Comparison of ENCODE assay signal across 25 cellular contexts in the genomic region with DNA sequence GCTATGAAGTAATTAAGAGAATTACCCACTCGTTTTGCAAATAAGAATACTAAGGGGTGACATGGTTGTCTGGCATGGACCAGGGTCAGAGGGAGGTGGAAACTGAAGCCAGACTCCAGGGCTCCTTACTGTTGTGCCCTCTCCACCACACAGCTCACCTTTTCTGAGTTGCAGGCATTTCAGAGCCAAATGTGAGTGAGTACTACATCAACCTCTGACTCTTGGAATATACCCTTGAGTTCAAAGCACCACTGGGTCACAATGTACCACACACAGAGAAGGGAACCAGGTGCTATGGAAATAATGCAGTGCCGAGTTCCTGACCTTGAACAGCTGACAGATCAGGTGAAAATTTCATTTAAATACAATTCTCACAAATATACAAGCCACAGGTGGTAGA.
"Had no signal": no experiment of that assay in that cellular context is flagged by ENCODE, and none has a peak within 500 bp of the region (broad histone marks: within the 10 kb centered on the region; RNA-seq: fewer than 3 reads in every experiment).

No MANE protein-coding gene starts in this region.

- H3K27me3 ChIP-seq: ascending aorta, MG63, Peyer's patch, SJCRH30 had no signal

- H3K4me1 ChIP-seq: ascending aorta, Peyer's patch had no signal

- H3K9me3 Mint-ChIP-seq: activated CD4-positive, alpha-beta memory T cell treated with anti-CD3 and anti-CD28 coated beads, Interleukin-2, amount 10 ng/mL, durations not matched to agents 7 days and 5 days; activated naive CD4-positive, alpha-beta T cell treated with anti-CD3 and anti-CD28 coated beads, Interleukin-2, amount 50 U/mL, for 24 hours; activated T-helper 17 cell treated with anti-CD3 and anti-CD28 coated beads, Interleukin-2, amount 50 U/mL, for 72 hours; brain had no signal

- H3K36me3 ChIP-seq: ascending aorta, MG63, Peyer's patch had no signal

- H3K36me3 Mint-ChIP-seq: activated naive CD4-positive, alpha-beta T cell treated with anti-CD3 and anti-CD28 coated beads, Interleukin-2, amount 50 U/mL, for 24 hours had no signal

- H3K4me1 Mint-ChIP-seq: activated CD4-positive, alpha-beta memory T cell treated with anti-CD3 and anti-CD28 coated beads, Interleukin-2, amount 10 ng/mL, durations not matched to agents 7 days and 5 days; activated CD4-positive, alpha-beta T cell treated with anti-CD3 and anti-CD28 coated beads for 36 hours; activated naive CD4-positive, alpha-beta T cell treated with anti-CD3 and anti-CD28 coated beads, Interleukin-2, amount 50 U/mL, for 24 hours; activated T-helper 17 cell treated with anti-CD3 and anti-CD28 coated beads, Interleukin-2, amount 50 U/mL, for 72 hours had no signal

- H3K4me3 ChIP-seq: ascending aorta, MG63, Peyer's patch, SJCRH30 had no signal

- H3K27ac Mint-ChIP-seq: activated CD4-positive, alpha-beta memory T cell treated with anti-CD3 and anti-CD28 coated beads, Interleukin-2, amount 10 ng/mL, durations not matched to agents 7 days and 5 days; activated CD4-positive, alpha-beta T cell treated with anti-CD3 and anti-CD28 coated beads for 36 hours; activated naive CD4-positive, alpha-beta T cell treated with anti-CD3 and anti-CD28 coated beads, Interleukin-2, amount 50 U/mL, for 24 hours; activated T-helper 17 cell treated with anti-CD3 and anti-CD28 coated beads, Interleukin-2, amount 50 U/mL, for 72 hours had no signal

- H3K27ac ChIP-seq: ascending aorta, Peyer's patch, RWPE1, SJCRH30, WERI-Rb-1 had no signal

- H3K9me3 ChIP-seq: ascending aorta, MG63, Peyer's patch, SJCRH30, SK-N-SH had no signal

- H3K9me2 ChIP-seq: SK-N-SH had no signal

- H3K27me3 Mint-ChIP-seq: activated CD4-positive, alpha-beta memory T cell treated with anti-CD3 and anti-CD28 coated beads, Interleukin-2, amount 10 ng/mL, durations not matched to agents 7 days and 5 days; activated T-helper 17 cell treated with anti-CD3 and anti-CD28 coated beads, Interleukin-2, amount 50 U/mL, for 72 hours had no signal

- H3K9ac ChIP-seq: SK-N-SH had no signal

- DNase-seq: activated CD4-positive, alpha-beta memory T cell treated with anti-CD3 and anti-CD28 coated beads, Interleukin-2, amount 10 ng/mL, durations not matched to agents 7 days and 5 days; activated CD4-positive, alpha-beta T cell treated with anti-CD3 and anti-CD28 coated beads for 36 hours; activated CD4-positive, alpha-beta T cell treated with anti-CD3 and anti-CD28 coated beads, Interleukin-2, amount 50 U/mL, for 1 hour; activated T-cell treated with anti-CD3 and anti-CD28 coated beads for 4 hours; activated T-cell treated with anti-CD3 and anti-CD28 coated beads, Interleukin-2, amount 50 U/mL, for 48 hours; amniotic stem cell; MG63; MV-4-11; NCI-H1092 treated with DMSO at 0.1 percent for 48 hours; NCI-H1417 treated with DMSO at 0.1 percent for 48 hours; NCI-H1694; NCI-H2081; NCI-H446; NCI-H524; Peyer's patch; Right ventricle myocardium superior; SJCRH30; SK-N-SH; T-helper 1 cell; WERI-Rb-1 had no signal

- ATAC-seq: activated CD4-positive, alpha-beta T cell treated with anti-CD3 and anti-CD28 coated beads for 36 hours; activated T-helper 17 cell treated with anti-CD3 and anti-CD28 coated beads, Interleukin-2, amount 50 U/mL, for 72 hours had no signal

- H3K4me3 Mint-ChIP-seq: activated CD4-positive, alpha-beta memory T cell treated with anti-CD3 and anti-CD28 coated beads, Interleukin-2, amount 10 ng/mL, durations not matched to agents 7 days and 5 days; activated CD4-positive, alpha-beta T cell treated with anti-CD3 and anti-CD28 coated beads for 36 hours; activated naive CD4-positive, alpha-beta T cell treated with anti-CD3 and anti-CD28 coated beads, Interleukin-2, amount 50 U/mL, for 24 hours; activated T-helper 17 cell treated with anti-CD3 and anti-CD28 coated beads, Interleukin-2, amount 50 U/mL, for 72 hours; brain had no signal

- H3K4me2 ChIP-seq: SK-N-SH had no signal
